1 cellular context compared by ENCODE assay signal in genomic region chr6:116210750-116211425, GRCh38.
TF ChIP-seq lines count a peak whose summit lies in the region.

No MANE protein-coding gene starts in this region.

TF ChIP-seq in GM23338, 12 proteins besides CTCF, POLR2A, EP300 and RAD21 (continued from another document):
- no peak for TF ChIP-seq ZNF462 (CRISPR knock-in tag; IDR thresholded peaks at IDR 0.05)
- TF ChIP-seq JUNB (IDR thresholded peaks at IDR 0.05; ENCODE audit: unreplicated experiment), result no peak
- no peak for TF ChIP-seq ZNF331 (CRISPR knock-in tag; IDR thresholded peaks at IDR 0.05; ENCODE audit: low read depth)
- TF ChIP-seq POLR2AphosphoS5 (IDR thresholded peaks at IDR 0.05; ENCODE audit: low read depth), result no peak
- TF ChIP-seq, protein P1, sequence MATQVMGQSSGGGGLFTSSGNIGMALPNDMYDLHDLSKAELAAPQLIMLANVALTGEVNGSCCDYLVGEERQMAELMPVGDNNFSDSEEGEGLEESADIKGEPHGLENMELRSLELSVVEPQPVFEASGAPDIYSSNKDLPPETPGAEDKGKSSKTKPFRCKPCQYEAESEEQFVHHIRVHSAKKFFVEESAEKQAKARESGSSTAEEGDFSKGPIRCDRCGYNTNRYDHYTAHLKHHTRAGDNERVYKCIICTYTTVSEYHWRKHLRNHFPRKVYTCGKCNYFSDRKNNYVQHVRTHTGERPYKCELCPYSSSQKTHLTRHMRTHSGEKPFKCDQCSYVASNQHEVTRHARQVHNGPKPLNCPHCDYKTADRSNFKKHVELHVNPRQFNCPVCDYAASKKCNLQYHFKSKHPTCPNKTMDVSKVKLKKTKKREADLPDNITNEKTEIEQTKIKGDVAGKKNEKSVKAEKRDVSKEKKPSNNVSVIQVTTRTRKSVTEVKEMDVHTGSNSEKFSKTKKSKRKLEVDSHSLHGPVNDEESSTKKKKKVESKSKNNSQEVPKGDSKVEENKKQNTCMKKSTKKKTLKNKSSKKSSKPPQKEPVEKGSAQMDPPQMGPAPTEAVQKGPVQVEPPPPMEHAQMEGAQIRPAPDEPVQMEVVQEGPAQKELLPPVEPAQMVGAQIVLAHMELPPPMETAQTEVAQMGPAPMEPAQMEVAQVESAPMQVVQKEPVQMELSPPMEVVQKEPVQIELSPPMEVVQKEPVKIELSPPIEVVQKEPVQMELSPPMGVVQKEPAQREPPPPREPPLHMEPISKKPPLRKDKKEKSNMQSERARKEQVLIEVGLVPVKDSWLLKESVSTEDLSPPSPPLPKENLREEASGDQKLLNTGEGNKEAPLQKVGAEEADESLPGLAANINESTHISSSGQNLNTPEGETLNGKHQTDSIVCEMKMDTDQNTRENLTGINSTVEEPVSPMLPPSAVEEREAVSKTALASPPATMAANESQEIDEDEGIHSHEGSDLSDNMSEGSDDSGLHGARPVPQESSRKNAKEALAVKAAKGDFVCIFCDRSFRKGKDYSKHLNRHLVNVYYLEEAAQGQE (IDR thresholded peaks at IDR 0.05; ENCODE audit: unreplicated experiment), result no peak
- TF ChIP-seq ETS1 (IDR thresholded peaks at IDR 0.05), result no peak
- no peak for TF ChIP-seq CREB1 (CRISPR knock-in tag; IDR thresholded peaks at IDR 0.05; ENCODE audit: low read depth)
- TF ChIP-seq STAT1 (IDR thresholded peaks at IDR 0.05; ENCODE audit: unreplicated experiment), result no peak
- no peak for TF ChIP-seq NANOG (IDR thresholded peaks at IDR 0.05; ENCODE audit: borderline replicate concordance)
- TF ChIP-seq EZH2 (IDR thresholded peaks at IDR 0.05; ENCODE audit: low read depth, unreplicated experiment), result no peak
